ENCODE assay signal across 27 cellular contexts in the genomic region with DNA sequence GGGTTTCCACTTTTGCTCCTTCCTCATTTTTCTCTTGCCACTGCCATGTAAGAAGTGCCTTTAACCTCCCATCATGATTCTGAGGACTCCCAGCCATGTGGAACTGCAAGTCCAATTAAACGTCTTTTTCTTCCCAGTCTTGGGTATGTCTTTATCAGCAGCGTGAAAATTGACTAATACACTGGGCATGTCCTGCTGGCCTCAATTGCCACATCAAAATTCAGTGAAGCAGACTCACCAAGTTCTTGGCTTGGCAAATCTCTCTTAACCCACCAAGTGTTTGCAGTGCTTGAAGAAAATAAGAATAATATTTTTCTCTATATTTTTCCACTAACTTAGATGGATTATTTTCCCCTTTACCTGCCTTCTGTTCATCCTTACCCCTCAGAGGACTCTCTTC.
"Had no signal": no experiment of that assay in that cellular context is flagged by ENCODE, and none has a peak within 500 bp of the region (broad histone marks: within the 10 kb centered on the region; RNA-seq: fewer than 3 reads in every experiment).

No MANE protein-coding gene starts in this region.

- H3K9me3 ChIP-seq: heart right ventricle had no signal

- H3K27me3 ChIP-seq: brain microvascular endothelial cell, dorsolateral prefrontal cortex, heart right ventricle had no signal

- H3K27me3 Mint-ChIP-seq: activated CD4-positive, alpha-beta memory T cell treated with anti-CD3 and anti-CD28 coated beads, Interleukin-2, amount 10 ng/mL, durations not matched to agents 7 days and 5 days; activated CD4-positive, alpha-beta T cell treated with anti-CD3 and anti-CD28 coated beads, Interleukin-2, amount 10 ng/mL, durations not matched to agents 7 days and 5 days; activated naive CD4-positive, alpha-beta T cell treated with anti-CD3 and anti-CD28 coated beads, Interleukin-2, amount 10 ng/mL, durations not matched to agents 7 days and 5 days; activated naive CD8-positive, alpha-beta T cell treated with anti-CD3 and anti-CD28 coated beads, Interleukin-2, amount 10 ng/mL, durations not matched to agents 7 days and 5 days; activated T-cell treated with anti-CD3 and anti-CD28 coated beads, Interleukin-2, amount 50 U/mL, for 24 hours; central memory CD8-positive, alpha-beta T cell; dendritic cell treated with granulocyte-macrophage colony-stimulating factor and Interleukin-4, amounts not matched to agents 40 ng/mL and 50 ng/mL, for 4 days had no signal

- H3K4me1 ChIP-seq: heart right ventricle had no signal

- H3K4me1 Mint-ChIP-seq: activated CD4-positive, alpha-beta memory T cell treated with anti-CD3 and anti-CD28 coated beads, Interleukin-2, amount 10 ng/mL, durations not matched to agents 7 days and 5 days; activated CD4-positive, alpha-beta T cell treated with anti-CD3 and anti-CD28 coated beads, Interleukin-2, amount 10 ng/mL, durations not matched to agents 7 days and 5 days; activated naive CD4-positive, alpha-beta T cell treated with anti-CD3 and anti-CD28 coated beads, Interleukin-2, amount 10 ng/mL, durations not matched to agents 7 days and 5 days; activated naive CD8-positive, alpha-beta T cell treated with anti-CD3 and anti-CD28 coated beads, Interleukin-2, amount 10 ng/mL, durations not matched to agents 7 days and 5 days; central memory CD8-positive, alpha-beta T cell had no signal

- H3K27ac Mint-ChIP-seq: activated CD4-positive, alpha-beta memory T cell treated with anti-CD3 and anti-CD28 coated beads, Interleukin-2, amount 10 ng/mL, durations not matched to agents 7 days and 5 days; activated CD4-positive, alpha-beta T cell treated with anti-CD3 and anti-CD28 coated beads, Interleukin-2, amount 10 ng/mL, durations not matched to agents 7 days and 5 days; activated naive CD4-positive, alpha-beta T cell treated with anti-CD3 and anti-CD28 coated beads, Interleukin-2, amount 10 ng/mL, durations not matched to agents 7 days and 5 days; activated naive CD4-positive, alpha-beta T cell treated with anti-CD3 and anti-CD28 coated beads, Interleukin-2, amount 50 U/mL, for 72 hours; activated naive CD8-positive, alpha-beta T cell treated with anti-CD3 and anti-CD28 coated beads, Interleukin-2, amount 10 ng/mL, durations not matched to agents 7 days and 5 days; activated T-cell treated with anti-CD3 and anti-CD28 coated beads, Interleukin-2, amount 50 U/mL, for 24 hours; activated T-cell treated with anti-CD3 and anti-CD28 coated beads, Interleukin-2, amount 50 U/mL, for 72 hours; dendritic cell treated with granulocyte-macrophage colony-stimulating factor and Interleukin-4, amounts not matched to agents 40 ng/mL and 50 ng/mL, for 4 days; endodermal cell; WTC11 had no signal

- ATAC-seq: activated naive CD4-positive, alpha-beta T cell treated with anti-CD3 and anti-CD28 coated beads, Interleukin-2, amount 50 U/mL, for 72 hours; activated T-cell treated with anti-CD3 and anti-CD28 coated beads, Interleukin-2, amount 50 U/mL, for 72 hours; esophagus mucosa; heart right ventricle had no signal

- DNase-seq: activated CD4-positive, alpha-beta memory T cell treated with anti-CD3 and anti-CD28 coated beads, Interleukin-2, amount 10 ng/mL, durations not matched to agents 7 days and 5 days; activated CD4-positive, alpha-beta T cell treated with anti-CD3 and anti-CD28 coated beads for 1 hour; activated CD4-positive, alpha-beta T cell treated with anti-CD3 and anti-CD28 coated beads for 4 hours; activated CD4-positive, alpha-beta T cell treated with anti-CD3 and anti-CD28 coated beads, Interleukin-2, amount 10 ng/mL, durations not matched to agents 7 days and 5 days; activated CD4-positive, alpha-beta T cell treated with anti-CD3 and anti-CD28 coated beads, Interleukin-2, amount 50 U/mL, for 4 hours; activated CD8-positive, alpha-beta memory T cell treated with anti-CD3 and anti-CD28 coated beads, Interleukin-2, amount 50 U/mL, for 48 hours; activated gamma-delta T cell; activated naive CD4-positive, alpha-beta T cell; activated naive CD4-positive, alpha-beta T cell treated with anti-CD3 and anti-CD28 coated beads, Interleukin-2, amount 10 ng/mL, durations not matched to agents 7 days and 5 days; activated naive CD8-positive, alpha-beta T cell treated with anti-CD3 and anti-CD28 coated beads, Interleukin-2, amount 10 ng/mL, durations not matched to agents 7 days and 5 days; activated T-cell treated with anti-CD3 and anti-CD28 coated beads for 4 hours; activated T-cell treated with anti-CD3 and anti-CD28 coated beads, Interleukin-2, amount 50 U/mL, for 24 hours; activated T-cell treated with anti-CD3 and anti-CD28 coated beads, Interleukin-2, amount 50 U/mL, for 72 hours; amniotic stem cell; brain microvascular endothelial cell; dorsolateral prefrontal cortex; effector memory CD4-positive, alpha-beta T cell; endodermal cell; foreskin fibroblast; heart right ventricle; T-helper 2 cell had no signal

- H3K36me3 ChIP-seq: brain microvascular endothelial cell, heart right ventricle had no signal

- H3K4me3 ChIP-seq: coronary artery, dorsolateral prefrontal cortex, heart right ventricle had no signal

- H3K9me3 Mint-ChIP-seq: activated CD4-positive, alpha-beta T cell treated with anti-CD3 and anti-CD28 coated beads, Interleukin-2, amount 10 ng/mL, durations not matched to agents 7 days and 5 days; dendritic cell treated with granulocyte-macrophage colony-stimulating factor and Interleukin-4, amounts not matched to agents 40 ng/mL and 50 ng/mL, for 4 days; endodermal cell; WTC11 had no signal

- H3K4me3 Mint-ChIP-seq: activated CD4-positive, alpha-beta memory T cell treated with anti-CD3 and anti-CD28 coated beads, Interleukin-2, amount 10 ng/mL, durations not matched to agents 7 days and 5 days; activated CD4-positive, alpha-beta T cell treated with anti-CD3 and anti-CD28 coated beads, Interleukin-2, amount 10 ng/mL, durations not matched to agents 7 days and 5 days; activated naive CD4-positive, alpha-beta T cell treated with anti-CD3 and anti-CD28 coated beads, Interleukin-2, amount 10 ng/mL, durations not matched to agents 7 days and 5 days; activated naive CD8-positive, alpha-beta T cell treated with anti-CD3 and anti-CD28 coated beads, Interleukin-2, amount 10 ng/mL, durations not matched to agents 7 days and 5 days; activated T-cell treated with anti-CD3 and anti-CD28 coated beads, Interleukin-2, amount 50 U/mL, for 24 hours; activated T-cell treated with anti-CD3 and anti-CD28 coated beads, Interleukin-2, amount 50 U/mL, for 72 hours; central memory CD8-positive, alpha-beta T cell; dendritic cell treated with granulocyte-macrophage colony-stimulating factor and Interleukin-4, amounts not matched to agents 40 ng/mL and 50 ng/mL, for 4 days; endodermal cell; WTC11 had no signal

- H3K36me3 Mint-ChIP-seq: activated naive CD4-positive, alpha-beta T cell treated with anti-CD3 and anti-CD28 coated beads, Interleukin-2, amount 10 ng/mL, durations not matched to agents 7 days and 5 days; activated naive CD4-positive, alpha-beta T cell treated with anti-CD3 and anti-CD28 coated beads, Interleukin-2, amount 50 U/mL, for 72 hours; activated naive CD8-positive, alpha-beta T cell treated with anti-CD3 and anti-CD28 coated beads, Interleukin-2, amount 10 ng/mL, durations not matched to agents 7 days and 5 days; WTC11 had no signal
